In the genomic region with DNA sequence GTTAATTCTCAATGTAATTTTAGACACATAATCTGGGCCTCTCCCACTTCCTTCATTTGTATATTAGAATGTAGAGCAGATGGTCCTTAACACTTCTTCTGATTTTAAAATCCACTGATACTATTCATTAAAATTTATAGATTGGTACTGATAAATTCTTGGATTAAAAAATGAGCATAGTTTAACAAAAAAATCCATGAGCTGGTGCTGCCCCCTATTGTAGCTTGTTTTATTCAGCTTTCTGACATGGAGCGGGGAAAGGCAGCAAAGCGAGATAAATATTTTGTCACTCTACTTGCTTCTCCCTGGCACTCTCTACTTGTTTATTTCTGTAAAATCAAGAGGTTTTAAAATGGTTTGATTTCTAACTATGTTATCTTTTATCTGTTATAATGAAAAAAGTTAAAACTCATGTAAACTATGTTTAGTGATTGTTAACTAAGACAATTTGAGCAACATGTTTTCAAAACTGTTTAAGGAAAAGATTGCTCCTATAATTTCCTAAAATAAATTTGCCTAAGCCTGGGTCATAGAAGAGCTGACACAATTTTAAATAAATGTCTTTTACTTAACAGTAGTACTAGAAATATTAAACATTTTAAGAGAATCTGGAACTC, we compare ENCODE assay signal across 8 cellular contexts. TPM values are rescaled to one million over a fixed set of nuclear protein-coding genes. Genes with fewer than 3 reads are reported as not detected.
DNase-seq lines count a peak whose midpoint lies in the region; ATAC-seq and TF ChIP-seq lines count a peak whose summit lies in the region.

No MANE protein-coding gene starts in this region.

- in situ Hi-C loops in ACHN (cut with HindIII; ENCODE audit: low pct_ligation_motif_present, low pct_unique_long_range_greater_than_20kb, low sequenced_read_pairs), result no loop called here
- in situ Hi-C loops in transverse colon (cut with MboI; ENCODE audit: low pct_ligation_motif_present in 1 of 4, low pct_unique_long_range_greater_than_20kb in 1 of 4, low sequenced_read_pairs in 3 of 4), result loop anchor here in 1 of 4 donors (25.0 kb wide), 1 partner anchor 125 kb away; no protein-coding TSS in a partner anchor

- peak; percentile 33 for DNase-seq in ACHN
- DNase-seq in HCEC 1CT, result peak; percentile 48
- DNase-seq in left ventricle myocardium inferior, result no peak
- no peak for DNase-seq in transverse colon
- no peak for DNase-seq in NCI-H2196 treated with DMSO at 0.1 percent for 48 hours (lab: John Stamatoyannopoulos, UW; ENCODE audit: unreplicated experiment)
- DNase-seq in stimulated activated CD4-positive, alpha-beta T cell treated with anti-CD3 and anti-CD28 coated beads, Interleukin-4, amount 100 ng/mL, for 24 hours, result no peak

- H3K36me3 ChIP-seq in SU-DHL-6 (ENCODE audit: low read length) (no peaks in the 10 kb centered on the region), left ventricle myocardium inferior (peaks cover 5% of the 10 kb centered on the region), transverse colon (no peaks in the 10 kb centered on the region)

- H3K27me3 ChIP-seq in SU-DHL-6 (ENCODE audit: low read length), result no peaks in the 10 kb centered on the region
- no peaks in the 10 kb centered on the region for H3K27me3 ChIP-seq in left ventricle myocardium inferior (ENCODE audit: low read depth)
- H3K27me3 ChIP-seq in transverse colon, result no peaks in the 10 kb centered on the region

- TF ChIP-seq POLR2A in transverse colon (IDR thresholded peaks at IDR 0.05), result no peak

- H3K9me2 ChIP-seq in SU-DHL-6 (replicated peaks; ENCODE audit: insufficient read depth, low read length), result no peaks in the 10 kb centered on the region

- no peak overlapping the region for H3K4me3 ChIP-seq in SU-DHL-6 (ENCODE audit: insufficient read depth, low read length, poor library complexity, severe bottlenecking)
- H3K4me3 ChIP-seq in left ventricle myocardium inferior, result no peak overlapping the region
- no peak overlapping the region for H3K4me3 ChIP-seq in transverse colon

- H3K9me3 ChIP-seq in SU-DHL-6 (ENCODE audit: insufficient read depth, low read length) (no peaks in the 10 kb centered on the region), left ventricle myocardium inferior (replicated peaks) (no peaks in the 10 kb centered on the region), transverse colon (no peaks in the 10 kb centered on the region)

- no peaks in the 10 kb centered on the region for H3K79me2 ChIP-seq in SU-DHL-6 (ENCODE audit: insufficient read depth, low read length)

- H3F3A ChIP-seq in SU-DHL-6 (ENCODE audit: insufficient read depth), result no peaks in the 10 kb centered on the region

- intact Hi-C loops in left ventricle myocardium inferior (cut with micrococcal nuclease), result loop anchor here (5.0 kb wide), 1 partner anchor 120 kb away; no protein-coding TSS in a partner anchor
- intact Hi-C loops in transverse colon (cut with DNase I; ENCODE audit: low total_unique reads), result no loop called here

- no peak overlapping the region for H3K9ac ChIP-seq in SU-DHL-6 (ENCODE audit: low read length)

- ATAC-seq in HG02981 (IDR thresholded peaks at IDR 0.05; ENCODE audit: unreplicated experiment), result no peak

- H4K20me1 ChIP-seq in SU-DHL-6 (ENCODE audit: low read depth, low read length), result no peaks in the 10 kb centered on the region

- no peak overlapping the region for H2AFZ ChIP-seq in SU-DHL-6 (ENCODE audit: low read depth, low read length, severe bottlenecking)

- H3K27ac ChIP-seq in SU-DHL-6 (ENCODE audit: low read depth, low read length), result no peak overlapping the region
- H3K27ac ChIP-seq in left ventricle myocardium inferior (replicated peaks), result no peak overlapping the region
- H3K27ac ChIP-seq in transverse colon, result no peak overlapping the region

- TF ChIP-seq CTCF in SU-DHL-6 (IDR thresholded peaks at IDR 0.05; ENCODE audit: insufficient read depth, low read length, poor library complexity, severe bottlenecking) (peak; percentile 18), left ventricle myocardium inferior (IDR thresholded peaks at IDR 0.05; ENCODE audit: borderline replicate concordance) (peak; percentile 74), transverse colon (IDR thresholded peaks at IDR 0.05) (peak; percentile 31 to 51 (median 43))

- 41 to 58% methylated on average over 1 to 2 of the region's 2 CpGs for WGBS in transverse colon (ENCODE audit: low coverage in 1 of 2), 2 donors

- H3K4me1 ChIP-seq in left ventricle myocardium inferior (peaks cover 6% of the 10 kb centered on the region), transverse colon (no peaks in the 10 kb centered on the region)

- H3K4me2 ChIP-seq in SU-DHL-6 (ENCODE audit: low read depth, low read length, poor library complexity, severe bottlenecking), result no peak overlapping the region

- TF ChIP-seq EP300 in transverse colon (IDR thresholded peaks at IDR 0.05; ENCODE audit: low read depth), result no peak

RNA-seq across cellular contexts. Expression of a gene that starts 26.5 kb away (rescaled TPM):
- total RNA-seq in left ventricle myocardium inferior (21.1 TPM), transverse colon (100 to 1,000 TPM in 2 of 4 donors, 10 to 100 TPM in 2; 18.9 to 178 (median 92.0) TPM)

Comparison
In these comparisons a context has a peak if more than half of its experiments do, and no peak if none do; other contexts are left out.
1. DNase-seq: peak in ACHN (single experiment) and HCEC 1CT (single experiment); none in left ventricle myocardium inferior (single experiment), transverse colon (single experiment), NCI-H2196 treated with DMSO at 0.1 percent for 48 hours (single experiment) and stimulated activated CD4-positive, alpha-beta T cell treated with anti-CD3 and anti-CD28 coated beads, Interleukin-4, amount 100 ng/mL, for 24 hours (single experiment).
2. CTCF ChIP-seq: peak in every context shown above with its lines; median percentile 74 in left ventricle myocardium inferior; 43 in transverse colon; 18 in SU-DHL-6.